In the genomic region with DNA sequence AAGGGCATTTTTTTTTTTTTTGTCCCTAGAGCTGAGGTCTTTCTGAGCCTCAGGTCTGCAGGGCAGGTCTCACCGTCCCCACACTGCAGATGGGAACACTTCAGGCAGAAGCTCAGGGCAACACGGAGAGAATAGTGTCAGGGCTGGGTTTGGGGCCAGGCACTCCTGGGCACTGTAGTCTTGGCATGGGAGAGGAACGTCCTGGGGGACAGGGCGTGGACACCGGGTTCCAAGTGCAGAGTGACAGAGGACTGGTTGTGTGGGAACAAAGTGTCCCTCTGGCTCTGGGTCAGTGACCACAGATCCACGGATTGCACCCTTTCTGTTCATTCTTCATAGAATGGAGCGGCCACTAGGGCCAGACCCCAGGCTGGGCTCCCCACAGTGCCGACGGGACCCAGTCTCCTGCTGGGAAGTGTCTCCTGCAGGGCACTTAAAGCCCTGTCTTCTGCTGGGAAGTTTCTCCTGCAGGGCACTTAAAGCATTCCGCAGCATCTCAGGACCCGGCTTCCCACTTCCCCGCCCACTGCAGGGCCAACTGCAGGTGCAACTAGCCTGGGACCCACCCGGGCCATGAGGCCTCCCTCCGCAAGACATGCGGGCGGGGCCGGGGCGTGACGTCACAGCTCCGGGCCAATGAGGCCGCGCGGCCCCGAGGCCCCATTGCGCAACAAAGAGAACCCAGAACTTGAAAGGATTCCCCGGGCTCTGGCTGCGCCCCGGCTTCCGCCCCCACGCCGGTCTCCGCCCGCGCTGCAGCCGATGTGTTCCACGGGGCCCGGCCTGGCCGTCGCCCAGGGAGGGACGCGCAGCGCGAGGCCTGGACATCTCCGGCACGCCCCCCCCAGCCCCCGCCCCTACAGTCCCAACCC, we compare ENCODE assay signal across 7 cellular contexts. TPM values are rescaled to one million over a fixed set of nuclear protein-coding genes. Genes with fewer than 3 reads are reported as not detected.
DNase-seq lines count a peak whose midpoint lies in the region; ATAC-seq and TF ChIP-seq lines count a peak whose summit lies in the region.

No MANE protein-coding gene starts in this region.

- peaks cover 17% of the 10 kb centered on the region for H3K27me3 Mint-ChIP-seq in activated naive CD8-positive, alpha-beta T cell treated with anti-CD3 and anti-CD28 coated beads, Interleukin-2, amount 10 ng/mL, durations not matched to agents 7 days and 5 days

- peaks cover 74% of the 10 kb centered on the region for H3K27me3 ChIP-seq in left ventricle myocardium inferior (ENCODE audit: low read depth)
- no peaks in the 10 kb centered on the region for H3K27me3 ChIP-seq in vagina

- TF ChIP-seq CTCF in left ventricle myocardium inferior (IDR thresholded peaks at IDR 0.05; ENCODE audit: borderline replicate concordance) (no peak), retinal pigment epithelial cell (conservative IDR thresholded peaks at IDR 0.05; ENCODE audit: low read depth, low read length) (no peak), vagina (IDR thresholded peaks at IDR 0.05) (no peak)

- H3K36me3 Mint-ChIP-seq in activated naive CD8-positive, alpha-beta T cell treated with anti-CD3 and anti-CD28 coated beads, Interleukin-2, amount 10 ng/mL, durations not matched to agents 7 days and 5 days = no peaks in the 10 kb centered on the region

- H3K4me3 ChIP-seq in left ventricle myocardium inferior = peak overlapping the region; percentile 79
- H3K4me3 ChIP-seq in retinal pigment epithelial cell (ENCODE audit: low read length) = peak overlapping the region; percentile 38
- H3K4me3 ChIP-seq in vagina = peak overlapping the region; percentile 57 to 81

- H3K4me1 Mint-ChIP-seq in activated naive CD8-positive, alpha-beta T cell treated with anti-CD3 and anti-CD28 coated beads, Interleukin-2, amount 10 ng/mL, durations not matched to agents 7 days and 5 days = peaks cover 6% of the 10 kb centered on the region

- DNase-seq in T follicular helper cell (ENCODE audit: low read depth) = peak; percentile 64
- DNase-seq in activated naive CD8-positive, alpha-beta T cell treated with anti-CD3 and anti-CD28 coated beads, Interleukin-2, amount 10 ng/mL, durations not matched to agents 7 days and 5 days = peak; percentile 88
- DNase-seq in left ventricle myocardium inferior = peak; percentile 87
- DNase-seq in retinal pigment epithelial cell (ENCODE audit: low read depth) = no peak
- DNase-seq in vagina (ENCODE audit: extremely low spot score in 2 of 2) = peak in 1 of 2 donors; percentile 92

- intact Hi-C loops in left ventricle myocardium inferior (cut with micrococcal nuclease) (loop anchor here (10.0 kb wide), 1 partner anchor 205 kb away; no protein-coding TSS in a partner anchor), vagina (cut with DNase I) (no loop called here)

- TF ChIP-seq RAD21 in Ishikawa (IDR thresholded peaks at IDR 0.05; ENCODE audit: low read depth) = no peak

- POLR2A ChIA-PET in activated naive CD8-positive, alpha-beta T cell treated with anti-CD3 and anti-CD28 coated beads, Interleukin-2, amount 10 ng/mL, durations not matched to agents 7 days and 5 days (lab: Charles Lee) = interaction anchor here (0.7 kb wide), 1 partner anchor 161 kb away, joined by 3 read pairs; no protein-coding TSS in a partner anchor

- peaks cover 51% of the 10 kb centered on the region for H3K4me1 ChIP-seq in left ventricle myocardium inferior
- peaks cover 49% of the 10 kb centered on the region for H3K4me1 ChIP-seq in vagina

- TF ChIP-seq POLR2A in vagina (IDR thresholded peaks at IDR 0.05) = peak in 1 of 2 donors; percentile 38

- H3K9me3 ChIP-seq in left ventricle myocardium inferior (replicated peaks) (no peaks in the 10 kb centered on the region), vagina (no peaks in the 10 kb centered on the region)

- H3K27ac ChIP-seq in left ventricle myocardium inferior (replicated peaks) = peak overlapping the region; percentile 72
- H3K27ac ChIP-seq in vagina = peak overlapping the region; percentile 75

- no peak overlapping the region for H3K27ac Mint-ChIP-seq in activated naive CD8-positive, alpha-beta T cell treated with anti-CD3 and anti-CD28 coated beads, Interleukin-2, amount 10 ng/mL, durations not matched to agents 7 days and 5 days

- H3K9me3 Mint-ChIP-seq in activated naive CD8-positive, alpha-beta T cell treated with anti-CD3 and anti-CD28 coated beads, Interleukin-2, amount 10 ng/mL, durations not matched to agents 7 days and 5 days = no peaks in the 10 kb centered on the region

- peak overlapping the region; percentile 52 for H3K4me3 Mint-ChIP-seq in activated naive CD8-positive, alpha-beta T cell treated with anti-CD3 and anti-CD28 coated beads, Interleukin-2, amount 10 ng/mL, durations not matched to agents 7 days and 5 days

- H3K36me3 ChIP-seq in left ventricle myocardium inferior (no peaks in the 10 kb centered on the region), vagina (no peaks in the 10 kb centered on the region)

- TF ChIP-seq EP300 in Ishikawa (IDR thresholded peaks at IDR 0.05; ENCODE audit: borderline replicate concordance) = no peak

- ATAC-seq in GM18909 (IDR thresholded peaks at IDR 0.05; ENCODE audit: poor library complexity, unreplicated experiment) = peak; percentile 45
- peak; percentile 79 for ATAC-seq in activated naive CD8-positive, alpha-beta T cell treated with anti-CD3 and anti-CD28 coated beads, Interleukin-2, amount 10 ng/mL, durations not matched to agents 7 days and 5 days (ENCODE audit: low read depth)

TF ChIP-seq in Ishikawa, 13 proteins besides CTCF, POLR2A, EP300 and RAD21:
- TF ChIP-seq, protein P1, sequence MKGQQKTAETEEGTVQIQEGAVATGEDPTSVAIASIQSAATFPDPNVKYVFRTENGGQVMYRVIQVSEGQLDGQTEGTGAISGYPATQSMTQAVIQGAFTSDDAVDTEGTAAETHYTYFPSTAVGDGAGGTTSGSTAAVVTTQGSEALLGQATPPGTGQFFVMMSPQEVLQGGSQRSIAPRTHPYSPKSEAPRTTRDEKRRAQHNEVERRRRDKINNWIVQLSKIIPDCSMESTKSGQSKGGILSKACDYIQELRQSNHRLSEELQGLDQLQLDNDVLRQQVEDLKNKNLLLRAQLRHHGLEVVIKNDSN (IDR thresholded peaks at IDR 0.05) = 0 out of 2 replicates have a peak, but pooled peaks have one; percentile 9
- TF ChIP-seq, protein P2, sequence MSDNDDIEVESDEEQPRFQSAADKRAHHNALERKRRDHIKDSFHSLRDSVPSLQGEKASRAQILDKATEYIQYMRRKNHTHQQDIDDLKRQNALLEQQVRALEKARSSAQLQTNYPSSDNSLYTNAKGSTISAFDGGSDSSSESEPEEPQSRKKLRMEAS (IDR thresholded peaks at IDR 0.05) = peak; percentile 60
- 0 out of 2 replicates have a peak, but pooled peaks have one; percentile 15 for TF ChIP-seq TCF12 (IDR thresholded peaks at IDR 0.05; ENCODE audit: low read depth)
- TF ChIP-seq CEBPB (IDR thresholded peaks at IDR 0.05) = peak; percentile 100
- no peak for TF ChIP-seq TEAD4 (IDR thresholded peaks at IDR 0.05)
- TF ChIP-seq YY1 (IDR thresholded peaks at IDR 0.05; ENCODE audit: low read depth) = no peak
- peak; percentile 29; the same call in 1 of the 2 replicates for TF ChIP-seq TAF1 (IDR thresholded peaks at IDR 0.05; ENCODE audit: low read depth)
- peak; percentile 73 for TF ChIP-seq CREB1 (IDR thresholded peaks at IDR 0.05; ENCODE audit: low read depth)
- peak; percentile 79 for TF ChIP-seq EGR1 (IDR thresholded peaks at IDR 0.05)

RNA-seq across cellular contexts. Expression of a gene that starts 1.2 kb away (rescaled TPM):
- under 1 TPM; 0.58 to 0.74 TPM for total RNA-seq in activated naive CD8-positive, alpha-beta T cell treated with anti-CD3 and anti-CD28 coated beads, Interleukin-2, amount 10 ng/mL, durations not matched to agents 7 days and 5 days
- total RNA-seq in left ventricle myocardium inferior (4.8 TPM), vagina (11.5 TPM)

RNA-seq across cellular contexts. Expression of a gene that starts 15.7 kb away (rescaled TPM):
- total RNA-seq in activated naive CD8-positive, alpha-beta T cell treated with anti-CD3 and anti-CD28 coated beads, Interleukin-2, amount 10 ng/mL, durations not matched to agents 7 days and 5 days = not detected
- total RNA-seq in left ventricle myocardium inferior (not detected), vagina (not detected)

RNA-seq across cellular contexts. Expression of a gene that starts 24.0 kb away (rescaled TPM):
- total RNA-seq in activated naive CD8-positive, alpha-beta T cell treated with anti-CD3 and anti-CD28 coated beads, Interleukin-2, amount 10 ng/mL, durations not matched to agents 7 days and 5 days = 10 to 100 TPM; 40.3 to 40.4 TPM
- 70.3 TPM for total RNA-seq in left ventricle myocardium inferior
- 43.2 TPM for total RNA-seq in vagina

RNA-seq across cellular contexts. Expression of a gene that starts 53.8 kb away (rescaled TPM):
- 1 to 10 TPM; 3.8 to 4.0 TPM for total RNA-seq in activated naive CD8-positive, alpha-beta T cell treated with anti-CD3 and anti-CD28 coated beads, Interleukin-2, amount 10 ng/mL, durations not matched to agents 7 days and 5 days
- total RNA-seq in left ventricle myocardium inferior (83.3 TPM), vagina (19.4 TPM)
